In the genomic region with DNA sequence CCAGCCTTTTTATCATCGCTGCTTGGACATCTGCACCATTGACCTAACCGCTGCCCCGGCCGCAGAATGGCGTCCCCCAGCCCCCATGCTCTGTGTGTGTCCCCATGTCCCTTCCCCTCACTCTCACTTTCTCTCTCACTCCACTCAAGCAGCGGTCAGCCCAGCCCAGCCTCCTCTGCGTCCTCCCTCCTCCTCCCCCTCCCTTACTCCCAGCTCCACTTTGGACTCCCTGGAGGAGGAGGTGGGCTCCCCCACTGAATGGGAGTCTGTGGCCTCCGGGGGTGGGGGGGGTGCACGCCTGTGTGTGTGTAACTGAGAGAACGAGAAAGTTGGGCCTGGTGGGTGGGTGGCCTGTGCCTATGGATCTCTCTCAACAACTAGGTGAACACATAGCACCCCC, we compare ENCODE assay signal across 16 cellular contexts. TPM values are rescaled to one million over a fixed set of nuclear protein-coding genes. Genes with fewer than 3 reads are reported as not detected.
A peak's percentile ranks its signal among the peaks of the same experiment; 100 is the strongest.
DNase-seq lines count a peak whose midpoint lies in the region; ATAC-seq and TF ChIP-seq lines count a peak whose summit lies in the region.
"Had no signal": no experiment of that assay in that cellular context is flagged by ENCODE, and none has a peak within 500 bp of the region (broad histone marks: within the 10 kb centered on the region; RNA-seq: fewer than 3 reads in every experiment).

No MANE protein-coding gene starts in this region.

- DNase-seq in activated CD4-positive, alpha-beta T cell treated with anti-CD3 and anti-CD28 coated beads, Interleukin-2, amount 10 ng/mL, durations not matched to agents 7 days and 5 days: no peak
- DNase-seq in activated CD4-positive, alpha-beta T cell treated with anti-CD3 and anti-CD28 coated beads for 48 hours: no peak
- DNase-seq in OCI-LY7 (ENCODE audit: low spot score) (no peak), progenitor cell of endocrine pancreas (ENCODE audit: low spot score, unreplicated experiment) (no peak), LoVo (ENCODE audit: low spot score) (no peak), NCI-H128 (lab: John Stamatoyannopoulos, UW; ENCODE audit: unreplicated experiment) (no peak)
- no peak for DNase-seq in effector memory CD8-positive, alpha-beta T cell
- no peak for DNase-seq in stimulated activated CD4-positive, alpha-beta T cell treated with anti-CD3 and anti-CD28 coated beads, Interleukin-15, amount 100 ng/mL, for 24 hours
- DNase-seq: effector CD8-positive, alpha-beta T cell; kidney glomerular epithelial cell; NCI-H446 treated with DMSO at 0.1 percent for 48 hours; PC-9; trophoblast cell had no signal

- no peak for TF ChIP-seq CTCF in OCI-LY7 (conservative IDR thresholded peaks at IDR 0.05; ENCODE audit: low read length)
- no peak for TF ChIP-seq CTCF in progenitor cell of endocrine pancreas (IDR thresholded peaks at IDR 0.05; ENCODE audit: unreplicated experiment)

- ATAC-seq in effector memory CD8-positive, alpha-beta T cell (replicated peaks): no peak
- ATAC-seq: A549, gastroesophageal sphincter had no signal

- peak overlapping the region; percentile 70 for H3K27ac Mint-ChIP-seq in activated CD4-positive, alpha-beta T cell treated with anti-CD3 and anti-CD28 coated beads, Interleukin-2, amount 10 ng/mL, durations not matched to agents 7 days and 5 days
- peak overlapping the region; percentile 99 for H3K27ac Mint-ChIP-seq in effector memory CD8-positive, alpha-beta T cell
- no peak overlapping the region for H3K27ac Mint-ChIP-seq in progenitor cell of endocrine pancreas

- no peaks in the 10 kb centered on the region for H3K9me2 ChIP-seq in OCI-LY7 (ENCODE audit: insufficient read depth, low read length)

- peaks cover 14% of the 10 kb centered on the region for H3K36me3 Mint-ChIP-seq in activated CD4-positive, alpha-beta T cell treated with anti-CD3 and anti-CD28 coated beads, Interleukin-2, amount 10 ng/mL, durations not matched to agents 7 days and 5 days (ENCODE audit: low read depth)
- peaks cover 63% of the 10 kb centered on the region for H3K36me3 Mint-ChIP-seq in effector memory CD8-positive, alpha-beta T cell (ENCODE audit: insufficient read depth)
- peaks cover 3% of the 10 kb centered on the region for H3K36me3 Mint-ChIP-seq in progenitor cell of endocrine pancreas (ENCODE audit: insufficient read depth)

- no peak overlapping the region for H2AFZ ChIP-seq in OCI-LY7 (ENCODE audit: low read length)
- H2AFZ ChIP-seq: PC-9 had no signal

- H3K4me3 ChIP-seq in OCI-LY7 (ENCODE audit: low read depth, low read length, poor library complexity, severe bottlenecking): no peak overlapping the region
- H3K4me3 ChIP-seq: A549 had no signal

- no peaks in the 10 kb centered on the region for H3K9me3 ChIP-seq in OCI-LY7 (ENCODE audit: low read length)
- H3K9me3 ChIP-seq: A549, gastroesophageal sphincter had no signal

- CTCF ChIA-PET in activated CD4-positive, alpha-beta T cell treated with anti-CD3 and anti-CD28 coated beads, Interleukin-2, amount 10 ng/mL, durations not matched to agents 7 days and 5 days (lab: Charles Lee): interaction anchor here (1.3 kb wide), 1 partner anchor 12 kb away, joined by 3 read pairs; no protein-coding TSS in a partner anchor
- CTCF ChIA-PET in OCI-LY7 (lab: Charles Lee; ENCODE audit: unreplicated experiment): interaction anchor here (0.6 kb wide), 1 partner anchor 36 kb away, joined by 4 read pairs; no protein-coding TSS in a partner anchor

- POLR2A ChIA-PET in activated CD4-positive, alpha-beta T cell treated with anti-CD3 and anti-CD28 coated beads, Interleukin-2, amount 10 ng/mL, durations not matched to agents 7 days and 5 days (lab: Charles Lee): no interaction called here
- POLR2A ChIA-PET in OCI-LY7 (lab: Charles Lee): no interaction called here

- H3K4me3 Mint-ChIP-seq in activated CD4-positive, alpha-beta T cell treated with anti-CD3 and anti-CD28 coated beads, Interleukin-2, amount 10 ng/mL, durations not matched to agents 7 days and 5 days: peak overlapping the region; percentile 69
- H3K4me3 Mint-ChIP-seq in effector memory CD8-positive, alpha-beta T cell: peak overlapping the region; percentile 88 to 95
- peak overlapping the region; percentile 66 for H3K4me3 Mint-ChIP-seq in progenitor cell of endocrine pancreas (ENCODE audit: low read depth)

- H3K4me1 ChIP-seq in OCI-LY7 (ENCODE audit: insufficient read depth, low read length, poor library complexity, severe bottlenecking): peaks cover 19% of the 10 kb centered on the region

- H3K36me3 ChIP-seq in OCI-LY7 (ENCODE audit: insufficient read depth, low read length): peaks cover 22% of the 10 kb centered on the region

- 0 out of 2 replicates have a peak overlapping the region, but pooled peaks have one; percentile 97 for H3K4me2 ChIP-seq in OCI-LY7 (ENCODE audit: low read length)

- H4K20me1 ChIP-seq in OCI-LY7 (ENCODE audit: insufficient read depth, low read length): 0 out of 2 replicates have a peak, but pooled peaks cover 9% of the 10 kb centered on the region

- BruUV-seq in OCI-LY7 (replicated peaks; lab: Mats Ljungman, UMichigan): no TSS peak

- peaks cover 29% of the 10 kb centered on the region for H3K4me1 Mint-ChIP-seq in activated CD4-positive, alpha-beta T cell treated with anti-CD3 and anti-CD28 coated beads, Interleukin-2, amount 10 ng/mL, durations not matched to agents 7 days and 5 days
- peaks cover 29 to 41% of the 10 kb centered on the region in 2 donors for H3K4me1 Mint-ChIP-seq in effector memory CD8-positive, alpha-beta T cell (ENCODE audit: low read depth in 2 of 2)
- H3K4me1 Mint-ChIP-seq in progenitor cell of endocrine pancreas (ENCODE audit: low read depth): peaks cover 19% of the 10 kb centered on the region

- no peak overlapping the region for H3K27ac ChIP-seq in OCI-LY7 (ENCODE audit: low read depth, low read length, poor library complexity, severe bottlenecking)
- H3K27ac ChIP-seq: A549, gastroesophageal sphincter, PC-9 had no signal

- H3K79me2 ChIP-seq in OCI-LY7 (ENCODE audit: insufficient read depth, low read depth, low read length): peaks cover 22% of the 10 kb centered on the region

- intact Hi-C loops in OCI-LY7 (cut with micrococcal nuclease; ENCODE audit: unreplicated experiment): no loop called here

- H3K27me3 Mint-ChIP-seq in activated CD4-positive, alpha-beta T cell treated with anti-CD3 and anti-CD28 coated beads, Interleukin-2, amount 10 ng/mL, durations not matched to agents 7 days and 5 days: no peaks in the 10 kb centered on the region
- no peaks in the 10 kb centered on the region for H3K27me3 Mint-ChIP-seq in effector memory CD8-positive, alpha-beta T cell
- no peaks in the 10 kb centered on the region for H3K27me3 Mint-ChIP-seq in progenitor cell of endocrine pancreas

- no peaks in the 10 kb centered on the region for H3K9me3 Mint-ChIP-seq in activated CD4-positive, alpha-beta T cell treated with anti-CD3 and anti-CD28 coated beads, Interleukin-2, amount 10 ng/mL, durations not matched to agents 7 days and 5 days
- no peaks in the 10 kb centered on the region for H3K9me3 Mint-ChIP-seq in effector memory CD8-positive, alpha-beta T cell
- no peaks in the 10 kb centered on the region for H3K9me3 Mint-ChIP-seq in progenitor cell of endocrine pancreas (ENCODE audit: low read depth)

RNA-seq across cellular contexts. Expression of a gene that starts 2.2 kb away (rescaled TPM):
- 10 to 100 TPM; 44.1 to 45.6 TPM for total RNA-seq in activated CD4-positive, alpha-beta T cell treated with anti-CD3 and anti-CD28 coated beads, Interleukin-2, amount 10 ng/mL, durations not matched to agents 7 days and 5 days
- 19.4 and 23.2 TPM in 2 replicates for total RNA-seq in OCI-LY7 (2014; rRNA removed; shearing (Covaris generic))
- total RNA-seq in OCI-LY7 (2022) (44.5 and 48.1 TPM in 2 replicates), progenitor cell of endocrine pancreas (50.7 and 53.5 TPM in 2 replicates)

RNA-seq across cellular contexts. Expression of a gene that starts 8.8 kb away (rescaled TPM):
- total RNA-seq in activated CD4-positive, alpha-beta T cell treated with anti-CD3 and anti-CD28 coated beads, Interleukin-2, amount 10 ng/mL, durations not matched to agents 7 days and 5 days: 1 to 10 TPM in 1 of 2 experiments, under 1 TPM in 1; 0.79 to 1.4 TPM
- total RNA-seq in OCI-LY7 (2014; rRNA removed; shearing (Covaris generic)): 0.13 TPM in 1 of 2 replicates, not detected in the other
- total RNA-seq in OCI-LY7 (2022) (0.61 and 0.74 TPM in 2 replicates), progenitor cell of endocrine pancreas (0.67 and 1.1 TPM in 2 replicates)

RNA-seq across cellular contexts. Expression of a gene that starts 14.3 kb away (rescaled TPM):
- 10 to 100 TPM; 18.6 to 19.1 TPM for total RNA-seq in activated CD4-positive, alpha-beta T cell treated with anti-CD3 and anti-CD28 coated beads, Interleukin-2, amount 10 ng/mL, durations not matched to agents 7 days and 5 days
- 4.9 and 21.6 TPM in 2 replicates for total RNA-seq in OCI-LY7 (2014; rRNA removed; shearing (Covaris generic))
- total RNA-seq in OCI-LY7 (2022): 6.2 and 8.2 TPM in 2 replicates
- 9.9 and 10.8 TPM in 2 replicates for total RNA-seq in progenitor cell of endocrine pancreas

RNA-seq across cellular contexts. Expression of a gene that starts 17.5 kb away (rescaled TPM):
- total RNA-seq in activated CD4-positive, alpha-beta T cell treated with anti-CD3 and anti-CD28 coated beads, Interleukin-2, amount 10 ng/mL, durations not matched to agents 7 days and 5 days: not detected
- 0.08 TPM in 1 of 2 replicates, not detected in the other for total RNA-seq in OCI-LY7 (2014; rRNA removed; shearing (Covaris generic))
- total RNA-seq in OCI-LY7 (2022) (not detected in 2 replicates), progenitor cell of endocrine pancreas (3.6 and 3.9 TPM in 2 replicates)
- total RNA-seq: activated CD8-positive, alpha-beta memory T cell treated with anti-CD3 and anti-CD28 coated beads for 36 hours had no signal

RNA-seq across cellular contexts. Expression of a gene that starts 20.1 kb away (rescaled TPM):
- not detected for total RNA-seq in activated CD4-positive, alpha-beta T cell treated with anti-CD3 and anti-CD28 coated beads, Interleukin-2, amount 10 ng/mL, durations not matched to agents 7 days and 5 days
- total RNA-seq in OCI-LY7 (2014; rRNA removed; shearing (Covaris generic)): 0.13 TPM in 1 of 2 replicates, not detected in the other
- 0.98 and 1.0 TPM in 2 replicates for total RNA-seq in OCI-LY7 (2022)
- total RNA-seq in progenitor cell of endocrine pancreas: 97.9 and 114 TPM in 2 replicates
